ENCODE assay signal across 13 cellular contexts in genomic region chr12:25518512-25518911, GRCh38. TPM values are rescaled to one million over a fixed set of nuclear protein-coding genes. Genes with fewer than 3 reads are reported as not detected.
DNase-seq lines count a peak whose midpoint lies in the region; ATAC-seq and TF ChIP-seq lines count a peak whose summit lies in the region.
"Had no signal": no experiment of that assay in that cellular context is flagged by ENCODE, and none has a peak within 500 bp of the region (broad histone marks: within the 10 kb centered on the region; RNA-seq: fewer than 3 reads in every experiment).

No MANE protein-coding gene starts in this region.

- H3K9me2 ChIP-seq in OCI-LY7 (ENCODE audit: insufficient read depth, low read length): no peaks in the 10 kb centered on the region

- H3K4me2 ChIP-seq in trophoblast cell (ENCODE audit: low read length) (no peak overlapping the region), OCI-LY7 (ENCODE audit: low read length) (no peak overlapping the region)

- H4K91ac ChIP-seq in trophoblast cell (ENCODE audit: low read depth, low read length): no peak overlapping the region

- H4K20me1 ChIP-seq in OCI-LY7 (ENCODE audit: insufficient read depth, low read length): no peaks in the 10 kb centered on the region

- H3K36me3 ChIP-seq in trophoblast cell (ENCODE audit: control insufficient read depth in 1 of 2, insufficient read depth in 2 of 2, low read length in 2 of 2) (no peaks in the 10 kb centered on the region), OCI-LY7 (ENCODE audit: insufficient read depth, low read length) (no peaks in the 10 kb centered on the region), prostate gland (no peaks in the 10 kb centered on the region)
- H3K36me3 ChIP-seq: Peyer's patch had no signal

- peak; percentile 65 for DNase-seq in DMS53 (lab: John Stamatoyannopoulos, UW)
- DNase-seq in DMS53 treated with DMSO at 0.1 percent for 48 hours (lab: John Stamatoyannopoulos, UW; ENCODE audit: unreplicated experiment): no peak
- DNase-seq in SK-MEL-5 (ENCODE audit: low read depth, low spot score): peak; percentile 98
- DNase-seq in trophoblast cell: no peak
- no peak for DNase-seq in OCI-LY7 (ENCODE audit: low spot score)
- no peak for DNase-seq in prostate gland (ENCODE audit: low spot score)
- no peak for DNase-seq in activated CD4-positive, alpha-beta T cell treated with anti-CD3 and anti-CD28 coated beads for 4 hours
- DNase-seq: nephron progenitor cell, Peyer's patch had no signal

- H3K4me1 ChIP-seq in trophoblast cell (ENCODE audit: control insufficient read depth in 1 of 2, insufficient read depth in 2 of 2, low read length in 2 of 2): peaks cover 0 to 2% of the 10 kb centered on the region in 2 experiments
- H3K4me1 ChIP-seq in OCI-LY7 (ENCODE audit: insufficient read depth, low read length, poor library complexity, severe bottlenecking): no peaks in the 10 kb centered on the region
- no peaks in the 10 kb centered on the region for H3K4me1 ChIP-seq in prostate gland (replicated peaks)
- H3K4me1 ChIP-seq: Peyer's patch had no signal

- no TSS peak for BruUV-seq in OCI-LY7 (replicated peaks; lab: Mats Ljungman, UMichigan)

- H3K18ac ChIP-seq in trophoblast cell (ENCODE audit: low read length): no peak overlapping the region

- H3K14ac ChIP-seq in trophoblast cell (ENCODE audit: low read length): no peak overlapping the region

- no peak for TF ChIP-seq CTCF in OCI-LY7 (conservative IDR thresholded peaks at IDR 0.05; ENCODE audit: low read length)
- no peak for TF ChIP-seq CTCF in prostate gland (IDR thresholded peaks at IDR 0.05)

- H3K27me3 ChIP-seq in trophoblast cell (ENCODE audit: insufficient read depth, low read length): no peaks in the 10 kb centered on the region
- H3K27me3 ChIP-seq in prostate gland (replicated peaks; ENCODE audit: insufficient read depth): no peaks in the 10 kb centered on the region
- H3K27me3 ChIP-seq: Peyer's patch had no signal

- no peak overlapping the region for H3K4ac ChIP-seq in trophoblast cell (ENCODE audit: low read depth, low read length)

- H3K79me1 ChIP-seq in trophoblast cell (ENCODE audit: low read length): no peaks in the 10 kb centered on the region

- in situ Hi-C loops in SK-MEL-5 (cut with HindIII; ENCODE audit: low pct_unique_long_range_greater_than_20kb, low sequenced_read_pairs): no loop called here

- H2BK120ac ChIP-seq in trophoblast cell (ENCODE audit: insufficient read depth, low read length, poor library complexity): no peak overlapping the region

- WGBS in trophoblast cell (ENCODE audit: extremely low coverage, insufficient coverage, insufficient read length): no CpG with 5 or more reads among the region's 5 CpGs
- 41% methylated on average over 5 of the region's 5 CpGs for WGBS in prostate gland

- CTCF ChIA-PET in OCI-LY7 (lab: Charles Lee; ENCODE audit: unreplicated experiment): no interaction called here

- no peak overlapping the region for H4K8ac ChIP-seq in trophoblast cell (ENCODE audit: low read depth, low read length)

- TF ChIP-seq POLR2A in prostate gland (IDR thresholded peaks at IDR 0.05): no peak

- intact Hi-C loops in OCI-LY7 (cut with micrococcal nuclease; ENCODE audit: unreplicated experiment) (no loop called here), prostate gland (cut with DNase I) (no loop called here)

- no peak overlapping the region for H2BK5ac ChIP-seq in trophoblast cell (ENCODE audit: low read depth, low read length, poor library complexity)

- no peak overlapping the region for H3K27ac ChIP-seq in trophoblast cell (ENCODE audit: low read depth, low read length)
- no peak overlapping the region for H3K27ac ChIP-seq in OCI-LY7 (ENCODE audit: low read depth, low read length, poor library complexity, severe bottlenecking)
- H3K27ac ChIP-seq in prostate gland: no peak overlapping the region
- H3K27ac ChIP-seq: 22Rv1, Peyer's patch had no signal

- H3K9me3 ChIP-seq in trophoblast cell (ENCODE audit: insufficient read depth, low read depth, low read length) (no peaks in the 10 kb centered on the region), OCI-LY7 (ENCODE audit: low read length) (no peaks in the 10 kb centered on the region), prostate gland (no peaks in the 10 kb centered on the region)
- H3K9me3 ChIP-seq: Peyer's patch had no signal

- H3K79me2 ChIP-seq in trophoblast cell (ENCODE audit: control insufficient read depth, insufficient read depth, low read length, poor library complexity) (no peaks in the 10 kb centered on the region), OCI-LY7 (ENCODE audit: insufficient read depth, low read depth, low read length) (no peaks in the 10 kb centered on the region)

- H3K9ac ChIP-seq in trophoblast cell (ENCODE audit: low read length): no peak overlapping the region

- no peak overlapping the region for H2BK12ac ChIP-seq in trophoblast cell (ENCODE audit: low read length)

- POLR2A ChIA-PET in OCI-LY7 (lab: Charles Lee): no interaction called here

- H2AFZ ChIP-seq in trophoblast cell (ENCODE audit: insufficient read depth, low read length, poor library complexity) (no peak overlapping the region), OCI-LY7 (ENCODE audit: low read length) (no peak overlapping the region)

- H3K4me3 ChIP-seq in trophoblast cell (ENCODE audit: low read depth, low read length): no peak overlapping the region
- no peak overlapping the region for H3K4me3 ChIP-seq in OCI-LY7 (ENCODE audit: low read depth, low read length, poor library complexity, severe bottlenecking)
- no peak overlapping the region for H3K4me3 ChIP-seq in prostate gland
- H3K4me3 ChIP-seq: Peyer's patch had no signal

- no peak overlapping the region for H4K12ac ChIP-seq in trophoblast cell (ENCODE audit: low read depth, low read length)

- H3K23ac ChIP-seq in trophoblast cell (ENCODE audit: low read length): peak overlapping the region; percentile 33

- no peak overlapping the region for H2AK5ac ChIP-seq in trophoblast cell (ENCODE audit: low read length)

- ATAC-seq in HG02763 (IDR thresholded peaks at IDR 0.05; ENCODE audit: unreplicated experiment): peak; percentile 77

RNA-seq across cellular contexts. Expression of gene LMNTD1, which starts 34.6 kb away (rescaled TPM):
- total RNA-seq in SK-MEL-5 (2014; rRNA removed; shearing (Covaris generic)): not detected in 2 replicates
- polyA plus RNA-seq in SK-MEL-5 (2015; cell fraction: cytosol; rRNA removed): not detected in 2 replicates
- polyA plus RNA-seq in SK-MEL-5 (2015; cell fraction: nucleus; rRNA removed): not detected in 2 replicates
- not detected in 2 replicates for polyA plus RNA-seq in trophoblast cell (2013)
- not detected in 2 replicates for total RNA-seq in OCI-LY7 (2014; rRNA removed; shearing (Covaris generic))
- total RNA-seq in OCI-LY7 (2022) (not detected in 2 replicates), prostate gland (1 to 10 TPM in 1 of 2 donors, not detected in 1; 3.5 TPM)
- total RNA-seq: Peyer's patch had no signal
- polyA plus RNA-seq: esophagus, IgD-negative memory B cell had no signal

Comparison
In these comparisons a context has a peak if more than half of its experiments do, and no peak if none do; other contexts are left out.
1. DNase-seq: peak in DMS53 (single experiment) and SK-MEL-5 (single experiment); none in DMS53 treated with DMSO at 0.1 percent for 48 hours (single experiment), trophoblast cell (0 of 2), OCI-LY7 (single experiment), prostate gland (single experiment) and activated CD4-positive, alpha-beta T cell treated with anti-CD3 and anti-CD28 coated beads for 4 hours (0 of 2).